Comparison of ENCODE assay signal across 8 cellular contexts in genomic region chr2:208373460-208374089, GRCh38. TPM values are rescaled to one million over a fixed set of nuclear protein-coding genes. Genes with fewer than 3 reads are reported as not detected.
A peak's percentile ranks its signal among the peaks of the same experiment; 100 is the strongest.
DNase-seq lines count a peak whose midpoint lies in the region; ATAC-seq and TF ChIP-seq lines count a peak whose summit lies in the region.

No MANE protein-coding gene starts in this region.

- H3K9me3 ChIP-seq in suprapubic skin: no peaks in the 10 kb centered on the region

- DNase-seq in AG09309 (ENCODE audit: low read depth): no peak
- peak; percentile 59 for DNase-seq in GM10266 (ENCODE audit: extremely low spot score)
- DNase-seq in NCI-H460 (ENCODE audit: extremely low read depth, low read depth): peak; percentile 47
- DNase-seq in astrocyte of the hippocampus (ENCODE audit: low read depth, low spot score): peak; percentile 70
- DNase-seq in iris pigment epithelial cell (ENCODE audit: low read depth): peak; percentile 51
- no peak for DNase-seq in suprapubic skin (ENCODE audit: low spot score in 2 of 2)
- no peak for DNase-seq in activated T-cell treated with anti-CD3 and anti-CD28 coated beads for 4 hours

- no peaks in the 10 kb centered on the region for H3K4me1 ChIP-seq in suprapubic skin

- peak; percentile 61 for ATAC-seq in HG03066 (IDR thresholded peaks at IDR 0.05; ENCODE audit: low read depth, unreplicated experiment)

- 43% methylated on average over 2 of the region's 2 CpGs for WGBS in suprapubic skin

- H3K27ac ChIP-seq in suprapubic skin: no peak overlapping the region

- H3K4me3 ChIP-seq in AG09309 (ENCODE audit: control insufficient read depth, low read depth, low read length): no peak overlapping the region
- no peak overlapping the region for H3K4me3 ChIP-seq in suprapubic skin

- no peak for TF ChIP-seq POLR2A in suprapubic skin (IDR thresholded peaks at IDR 0.05)

- TF ChIP-seq EP300 in suprapubic skin (IDR thresholded peaks at IDR 0.05): no peak

- H3K36me3 ChIP-seq in suprapubic skin: no peaks in the 10 kb centered on the region

- peaks cover 4% of the 10 kb centered on the region for H3K27me3 ChIP-seq in suprapubic skin

- peak; percentile 76 for TF ChIP-seq CTCF in AG09309 (IDR thresholded peaks at IDR 0.05; ENCODE audit: control insufficient read depth, insufficient read depth, low read depth, low read length, missing control alignments)
- peak; percentile 68 for TF ChIP-seq CTCF in GM10266 (IDR thresholded peaks at IDR 0.05; ENCODE audit: control insufficient read depth, insufficient read depth, low read depth, missing control alignments)
- TF ChIP-seq CTCF in suprapubic skin (IDR thresholded peaks at IDR 0.05): peak; percentile 42 to 78

RNA-seq across cellular contexts. Expression of gene PTH2R, which starts 33.0 kb away (rescaled TPM):
- total RNA-seq in NCI-H460 (2014; rRNA removed; shearing (Covaris generic)): not detected in 2 replicates
- polyA plus RNA-seq in NCI-H460 (2014; cell fraction: nucleus; rRNA removed): not detected in 2 replicates
- total RNA-seq in suprapubic skin: under 1 TPM in 1 of 4 donors, not detected in 3; 0.56 TPM

Comparison
In these comparisons a context has a peak if more than half of its experiments do, and no peak if none do; other contexts are left out.
1. DNase-seq: peak in GM10266 (single experiment), NCI-H460 (single experiment), astrocyte of the hippocampus (single experiment) and iris pigment epithelial cell (single experiment); none in AG09309 (single experiment), suprapubic skin (0 of 2) and activated T-cell treated with anti-CD3 and anti-CD28 coated beads for 4 hours (single experiment).
2. Peak in every context shown above with its lines, with median percentiles within 50 percentile points of each other: CTCF ChIP-seq.